In genomic region chr10:132701846-132702190, GRCh38 we compare ENCODE assay signal across 19 cellular contexts.
DNase-seq lines count a peak whose midpoint lies in the region; ATAC-seq, FAIRE-seq and TF ChIP-seq lines count a peak whose summit lies in the region.
"Had no signal": no experiment of that assay in that cellular context is flagged by ENCODE, and none has a peak within 500 bp of the region (broad histone marks: within the 10 kb centered on the region; RNA-seq: fewer than 3 reads in every experiment).

No MANE protein-coding gene starts in this region.

- peak overlapping the region; percentile 71 for H3K14ac ChIP-seq in neuronal stem cell (ENCODE audit: low read length)

- H2BK120ac ChIP-seq in neuronal stem cell (ENCODE audit: low read depth, low read length): no peak overlapping the region

- H3K79me2 ChIP-seq in HepG2 (ENCODE audit: insufficient read depth, low read length): no peaks in the 10 kb centered on the region

- peaks cover 7% of the 10 kb centered on the region for H3K79me1 ChIP-seq in neuronal stem cell (ENCODE audit: low read depth, low read length)

- POLR2A ChIA-PET in HepG2 (lab: Yijun Ruan, JAX): no interaction called here

- H3K9ac ChIP-seq in HepG2 (ENCODE audit: insufficient read depth, low read depth, low read length) (no peak overlapping the region), neuronal stem cell (ENCODE audit: low read depth, low read length, poor library complexity) (no peak overlapping the region)

- no peak for ATAC-seq in right lobe of liver
- ATAC-seq in HepG2: no peak
- ATAC-seq: GM23338, HCT116 had no signal

- no peak overlapping the region for H3K18ac ChIP-seq in neuronal stem cell (ENCODE audit: low read length)

- TF ChIP-seq CTCF in right lobe of liver (IDR thresholded peaks at IDR 0.05) (no peak), HepG2 (CRISPR knock-in tag; IDR thresholded peaks at IDR 0.05) (no peak), CD14-positive monocyte (IDR thresholded peaks at IDR 0.05) (no peak)

- no peak overlapping the region for H2BK5ac ChIP-seq in neuronal stem cell (ENCODE audit: low read length)

- TF ChIP-seq RAD21 in HepG2 (CRISPR knock-in tag; IDR thresholded peaks at IDR 0.05): no peak

- no peak overlapping the region for H3K4ac ChIP-seq in neuronal stem cell (ENCODE audit: low read length)

- H3K36me3 ChIP-seq in right lobe of liver (no peaks in the 10 kb centered on the region), HepG2 (replicated peaks in 1 of 2; ENCODE audit: control insufficient read depth in 1 of 2, insufficient read depth in 2 of 2, low read length in 2 of 2) (peaks cover 5% of the 10 kb centered on the region in 2 experiments; a peak in 2 of 5 replicates), neuronal stem cell (replicated peaks in 1 of 2; ENCODE audit: control insufficient read depth in 2 of 2, insufficient read depth in 2 of 2, low read length in 2 of 2) (peaks cover 0 to 11% of the 10 kb centered on the region in 2 donors)
- H3K36me3 ChIP-seq in effector memory CD4-positive, alpha-beta T cell (ENCODE audit: control insufficient read depth, insufficient read depth, low read length): peaks cover 10% of the 10 kb centered on the region
- H3K36me3 ChIP-seq: BE2C had no signal

- no peak overlapping the region for H3K4me3 Mint-ChIP-seq in CD14-positive monocyte
- H3K4me3 Mint-ChIP-seq: CD4-positive, alpha-beta memory T cell; GM23338; HFFc6 had no signal

- H4K20me1 ChIP-seq in HepG2 (ENCODE audit: insufficient read depth, low read length): no peaks in the 10 kb centered on the region

- no peak overlapping the region for H3K27ac ChIP-seq in right lobe of liver
- H3K27ac ChIP-seq in HepG2 (ENCODE audit: extremely low read length, insufficient read depth, low read length): no peak overlapping the region
- no peak overlapping the region for H3K27ac ChIP-seq in neuronal stem cell (replicated peaks; ENCODE audit: low read length)
- no peak overlapping the region for H3K27ac ChIP-seq in effector memory CD4-positive, alpha-beta T cell (ENCODE audit: insufficient read depth, low read length, poor library complexity, severe bottlenecking)
- no peak overlapping the region for H3K27ac ChIP-seq in caudate nucleus (ENCODE audit: low read depth, low read length)
- H3K27ac ChIP-seq: HL-60 had no signal

- H3K4me3 ChIP-seq in right lobe of liver (no peak overlapping the region), HepG2 (replicated peaks in 1 of 3; ENCODE audit: insufficient read depth in 1 of 3, low read depth in 2 of 3, low read length in 3 of 3) (no peak overlapping the region), neuronal stem cell (ENCODE audit: low read length in 2 of 2) (no peak overlapping the region)
- H3K4me3 ChIP-seq in effector memory CD4-positive, alpha-beta T cell (ENCODE audit: insufficient read depth, low read depth, low read length, poor library complexity, severe bottlenecking): no peak overlapping the region
- H3K4me3 ChIP-seq: GM23338 had no signal

- H4K8ac ChIP-seq in neuronal stem cell (ENCODE audit: low read depth, low read length): no peak overlapping the region

- no peak overlapping the region for H4K91ac ChIP-seq in neuronal stem cell (ENCODE audit: low read depth, low read length, poor library complexity)

- TF ChIP-seq POLR2A in right lobe of liver (IDR thresholded peaks at IDR 0.05): no peak
- TF ChIP-seq POLR2A in HepG2 (IDR thresholded peaks at IDR 0.05; ENCODE audit: insufficient read depth in 1 of 2, low read depth in 2 of 2, low read length in 2 of 2): no peak

- in situ Hi-C loops in HepG2 (cut with HindIII; ENCODE audit: extremely low pct_ligation_motif_present, low pct_unique_long_range_greater_than_20kb): no loop called here

- H3K27ac Mint-ChIP-seq in CD14-positive monocyte: no peak overlapping the region
- H3K27ac Mint-ChIP-seq: CD4-positive, alpha-beta memory T cell; GM23338; HFFc6 had no signal

- H2BK15ac ChIP-seq in neuronal stem cell (ENCODE audit: low read length): no peak overlapping the region

- DNase-seq in right lobe of liver (peak in 2 of 3 donors; percentile 10 to 24), HepG2 (ENCODE audit: low spot score) (no peak), CD14-positive monocyte (ENCODE audit: low spot score) (peak; percentile 29), neuronal stem cell (ENCODE audit: low spot score) (no peak), T-helper 2 cell (no peak), caudate nucleus (lab: John Stamatoyannopoulos, UW) (no peak)
- no peak for DNase-seq in effector memory CD4-positive, alpha-beta T cell
- DNase-seq: ACHN; BE2C; Calu3; CD4-positive, alpha-beta memory T cell; DMS79 treated with DMSO at 0.1 percent for 48 hours; GF-D8; H7; HFFc6; IMR-90 had no signal

- CTCF ChIA-PET in HepG2 (lab: Yijun Ruan, JAX; ENCODE audit: low intra/inter-chr PET ratio, low total read pairs): no interaction called here

- H3K9me3 Mint-ChIP-seq in CD14-positive monocyte: peaks cover 23 to 38% (median 29%) of the 10 kb centered on the region in 7 donors

- H3K23ac ChIP-seq in neuronal stem cell (ENCODE audit: low read depth, low read length, poor library complexity): no peak overlapping the region

- H3K4me2 ChIP-seq in HepG2 (ENCODE audit: low read depth, low read length): no peak overlapping the region
- H3K4me2 ChIP-seq in neuronal stem cell (ENCODE audit: insufficient read depth, low read length, poor library complexity, severe bottlenecking): no peak overlapping the region
- H3K4me2 ChIP-seq: GM23338 had no signal

- H3K36me3 Mint-ChIP-seq in CD14-positive monocyte: peaks cover 59 to 82% of the 10 kb centered on the region in 2 donors

- intact Hi-C loops in right lobe of liver (cut with DNase I): no loop called here
- intact Hi-C loops in HepG2 (cut with micrococcal nuclease; ENCODE audit: unreplicated experiment): no loop called here
- intact Hi-C loops in CD14-positive monocyte (cut with micrococcal nuclease): no loop called here

- no peaks in the 10 kb centered on the region for H3K27me3 Mint-ChIP-seq in CD14-positive monocyte (ENCODE audit: low read depth in 3 of 3)
- H3K27me3 Mint-ChIP-seq: CD4-positive, alpha-beta memory T cell had no signal

- H3K4me1 Mint-ChIP-seq in CD14-positive monocyte: no peaks in the 10 kb centered on the region

- H2AFZ ChIP-seq in HepG2 (ENCODE audit: low read length): no peak overlapping the region
- no peak overlapping the region for H2AFZ ChIP-seq in neuronal stem cell (ENCODE audit: low read length)
- H2AFZ ChIP-seq: GM23338 had no signal

- no TSS peak for BruUV-seq in HepG2 (replicated peaks; lab: Mats Ljungman, UMichigan)

- TF ChIP-seq EP300 in HepG2 (IDR thresholded peaks at IDR 0.05; ENCODE audit: low read depth in 2 of 2, low read length in 2 of 2) (no peak), HepG2 (CRISPR knock-in tag; IDR thresholded peaks at IDR 0.05; ENCODE audit: borderline replicate concordance) (no peak)

- H3K27me3 ChIP-seq in right lobe of liver (no peaks in the 10 kb centered on the region), HepG2 (ENCODE audit: control insufficient read depth in 1 of 2, insufficient read depth in 2 of 2, low read length in 2 of 2) (no peaks in the 10 kb centered on the region), neuronal stem cell (ENCODE audit: control insufficient read depth in 3 of 3, insufficient read depth in 3 of 3, low read depth in 1 of 3, low read length in 3 of 3) (no peaks in the 10 kb centered on the region)
- H3K27me3 ChIP-seq in effector memory CD4-positive, alpha-beta T cell (replicated peaks; ENCODE audit: control insufficient read depth, insufficient read depth, low read length, poor library complexity, severe bottlenecking): no peaks in the 10 kb centered on the region
- H3K27me3 ChIP-seq: BE2C had no signal

- H3K4me1 ChIP-seq in right lobe of liver (no peaks in the 10 kb centered on the region), HepG2 (ENCODE audit: insufficient read depth, low read length) (no peaks in the 10 kb centered on the region), neuronal stem cell (ENCODE audit: control insufficient read depth in 2 of 2, insufficient read depth in 1 of 2, low read depth in 1 of 2, low read length in 2 of 2) (peaks cover 0 to 11% of the 10 kb centered on the region in 2 donors)
- H3K4me1 ChIP-seq in effector memory CD4-positive, alpha-beta T cell (ENCODE audit: control insufficient read depth, insufficient read depth, low read length, poor library complexity, severe bottlenecking): no peaks in the 10 kb centered on the region
- H3K4me1 ChIP-seq: BE2C had no signal

- no peak for FAIRE-seq in HepG2 (lab: Jason Lieb, UNC)

- H2AK5ac ChIP-seq in neuronal stem cell (ENCODE audit: low read depth, low read length): no peak overlapping the region

- H3K9me3 ChIP-seq in right lobe of liver (peaks cover 0 to 4% (median 0%) of the 10 kb centered on the region in 4 donors), HepG2 (ENCODE audit: low read length) (peaks cover 11% of the 10 kb centered on the region; the same call in 1 of the 2 replicates), neuronal stem cell (replicated peaks in 1 of 2; ENCODE audit: control insufficient read depth in 2 of 2, insufficient read depth in 1 of 2, low read depth in 1 of 2, low read length in 2 of 2) (peaks cover 10 to 22% of the 10 kb centered on the region in 2 donors)
- H3K9me3 ChIP-seq in effector memory CD4-positive, alpha-beta T cell (ENCODE audit: control insufficient read depth, low read length): peaks cover 7% of the 10 kb centered on the region
- H3K9me3 ChIP-seq: BE2C had no signal

- H2BK12ac ChIP-seq in neuronal stem cell (ENCODE audit: low read length): no peak overlapping the region

- 96% methylated on average over 6 of the region's 13 CpGs for WGBS in right lobe of liver (ENCODE audit: insufficient coverage, low coverage, low lambda C conversion rate, missing lambda C conversion rate)
- over 99% methylated on average over 10 of the region's 13 CpGs for WGBS in HepG2 (ENCODE audit: low lambda C conversion rate)
- no CpG with 5 or more reads among the region's 13 CpGs for WGBS in neuronal stem cell (ENCODE audit: extremely low coverage in 2 of 2, insufficient read length in 2 of 2, insufficient replicate concordance in 1 of 2), 2 donors

TF ChIP-seq in HepG2, 621 proteins besides CTCF, POLR2A, EP300 and RAD21 (continues in another document):
- TF ChIP-seq ZNF605 (CRISPR knock-in tag; IDR thresholded peaks at IDR 0.05): no peak

Comparison
In these comparisons a context has a peak if more than half of its experiments do, and no peak if none do; other contexts are left out.
1. DNase-seq: peak in right lobe of liver (2 of 3) and CD14-positive monocyte (single experiment); none in HepG2 (single experiment), neuronal stem cell (single experiment), T-helper 2 cell (0 of 5), effector memory CD4-positive, alpha-beta T cell (0 of 3) and caudate nucleus (0 of 61).